ENCODE assay signal across 9 cellular contexts in genomic region chr11:8671651-8672062, GRCh38. TPM values are rescaled to one million over a fixed set of nuclear protein-coding genes. Genes with fewer than 3 reads are reported as not detected.
DNase-seq lines count a peak whose midpoint lies in the region; ATAC-seq and TF ChIP-seq lines count a peak whose summit lies in the region.
"Had no signal": no experiment of that assay in that cellular context is flagged by ENCODE, and none has a peak within 500 bp of the region (broad histone marks: within the 10 kb centered on the region; RNA-seq: fewer than 3 reads in every experiment).

No MANE protein-coding gene starts in this region.

- no peaks in the 10 kb centered on the region for H3K27me3 ChIP-seq in DND-41 (ENCODE audit: insufficient read depth, low read length, poor library complexity)
- no peaks in the 10 kb centered on the region for H3K27me3 ChIP-seq in esophagus squamous epithelium
- no peaks in the 10 kb centered on the region for H3K27me3 ChIP-seq in parathyroid adenoma (ENCODE audit: control insufficient read depth, insufficient read depth, low read length)

- TF ChIP-seq CTCF in DND-41 (IDR thresholded peaks at IDR 0.05; ENCODE audit: borderline replicate concordance, extremely low read depth, low read length, poor library complexity, severe bottlenecking) (no peak), esophagus squamous epithelium (IDR thresholded peaks at IDR 0.05) (no peak), parathyroid adenoma (IDR thresholded peaks at IDR 0.05) (no peak)

- peaks cover 29% of the 10 kb centered on the region for H3K36me3 ChIP-seq in DND-41 (ENCODE audit: insufficient read depth, low read length)
- H3K36me3 ChIP-seq in esophagus squamous epithelium, result peaks cover 0 to 36% (median 0%) of the 10 kb centered on the region in 3 donors
- H3K36me3 ChIP-seq in parathyroid adenoma (ENCODE audit: control insufficient read depth, insufficient read depth, low read length), result no peaks in the 10 kb centered on the region

- WGBS in esophagus squamous epithelium, 2 donors, result 0 to 20% methylated on average over 1 of the region's 1 CpG

- H3K4me3 ChIP-seq in DND-41 (ENCODE audit: low read depth in 1 of 2, low read length in 2 of 2) (no peak overlapping the region), esophagus squamous epithelium (no peak overlapping the region), parathyroid adenoma (ENCODE audit: low read depth, low read length) (no peak overlapping the region)

- intact Hi-C loops in esophagus squamous epithelium (cut with DNase I), result no loop called here

- no peak for TF ChIP-seq POLR2A in esophagus squamous epithelium (IDR thresholded peaks at IDR 0.05)

- no peaks in the 10 kb centered on the region for H4K20me1 ChIP-seq in DND-41 (ENCODE audit: insufficient read depth, low read length)

- no peaks in the 10 kb centered on the region for H3K4me1 ChIP-seq in DND-41 (ENCODE audit: insufficient read depth, low read length)
- H3K4me1 ChIP-seq in esophagus squamous epithelium, result peaks cover 6 to 24% (median 19%) of the 10 kb centered on the region in 3 donors
- no peaks in the 10 kb centered on the region for H3K4me1 ChIP-seq in parathyroid adenoma

- no peak overlapping the region for H3K27ac ChIP-seq in DND-41 (ENCODE audit: low read length)
- H3K27ac ChIP-seq in esophagus squamous epithelium, result peak overlapping the region; percentile 75 to 91 (median 87)
- peak overlapping the region; percentile 47 for H3K27ac ChIP-seq in parathyroid adenoma

- peak; percentile 60; the same call in 2 of the 3 replicates for ATAC-seq in DND-41 (ENCODE audit: insufficient read depth, low read depth)

- H3K9ac ChIP-seq in DND-41 (ENCODE audit: low read depth, low read length) (no peak overlapping the region), parathyroid adenoma (no peak overlapping the region)

- H3K4me2 ChIP-seq in DND-41 (ENCODE audit: insufficient read depth, low read length), result no peak overlapping the region
- no peak overlapping the region for H3K4me2 ChIP-seq in parathyroid adenoma (ENCODE audit: low read length)

- H3K9me3 ChIP-seq in DND-41 (ENCODE audit: insufficient read depth, low read length, severe bottlenecking) (no peaks in the 10 kb centered on the region), esophagus squamous epithelium (no peaks in the 10 kb centered on the region), parathyroid adenoma (ENCODE audit: control insufficient read depth, low read length) (no peaks in the 10 kb centered on the region)

- H2AFZ ChIP-seq in DND-41 (ENCODE audit: low read depth, low read length), result no peak overlapping the region
- no peak overlapping the region for H2AFZ ChIP-seq in parathyroid adenoma

- DNase-seq in DND-41, result no peak
- DNase-seq in NCI-H69 (lab: John Stamatoyannopoulos, UW), result peak; percentile 99
- DNase-seq in esophagus squamous epithelium (lab: John Stamatoyannopoulos, UW), result no peak
- no peak for DNase-seq in globus pallidus (ENCODE audit: low spot score)
- no peak for DNase-seq in dedifferentiated amniotic fluid mesenchymal stem cell (ENCODE audit: extremely low spot score)
- DNase-seq in activated CD4-positive, alpha-beta T cell treated with anti-CD3 and anti-CD28 coated beads for 1 hour, result no peak
- no peak for DNase-seq in pons (ENCODE audit: low spot score)
- DNase-seq: activated gamma-delta T cell had no signal

- H3K79me2 ChIP-seq in DND-41 (ENCODE audit: insufficient read depth, low read length) (no peaks in the 10 kb centered on the region), parathyroid adenoma (no peaks in the 10 kb centered on the region)

RNA-seq across cellular contexts. Expression of gene TRIM66, which starts 10.8 kb away (rescaled TPM):
- total RNA-seq in esophagus squamous epithelium, result 1 to 10 TPM; 4.5 to 5.5 (median 4.8) TPM

RNA-seq across cellular contexts. Expression of gene RPL27A, which starts 10.9 kb away (rescaled TPM):
- total RNA-seq in esophagus squamous epithelium, result 1,000 to 10,000 TPM in 3 of 4 donors, 100 to 1,000 TPM in 1; 921 to 1,566 (median 1,106) TPM
